In the genomic region with DNA sequence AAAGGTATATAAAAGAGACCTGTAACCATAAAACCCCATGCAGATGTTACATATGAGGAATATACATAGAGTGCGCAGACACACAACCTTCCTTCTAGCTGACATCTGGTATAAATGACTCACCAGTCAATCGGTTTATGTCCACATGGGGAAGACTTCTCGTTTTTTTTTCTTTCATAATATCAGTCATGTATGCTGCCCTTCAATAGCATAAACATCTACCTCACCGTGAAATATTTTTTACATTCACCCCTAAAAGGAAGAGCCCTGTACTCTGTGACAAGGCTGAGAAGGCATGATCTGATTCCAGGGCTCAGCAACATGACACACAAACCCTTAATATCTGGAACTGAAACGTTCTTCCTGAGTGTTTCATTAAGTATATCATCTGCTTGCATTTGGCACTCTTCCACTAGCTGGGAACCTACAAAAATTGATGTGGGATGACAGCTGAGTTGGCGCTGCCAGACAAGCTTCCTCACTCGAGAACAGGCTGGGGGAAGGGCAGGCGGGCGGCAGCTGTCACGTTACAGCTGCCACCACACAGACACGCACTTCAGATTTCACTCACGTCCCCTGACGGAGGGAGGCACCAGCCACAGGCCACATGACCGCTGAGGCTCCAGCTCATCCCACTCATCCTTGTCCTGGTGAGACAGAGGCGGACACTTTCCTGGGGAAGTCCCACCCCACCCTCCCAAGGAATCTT, we compare ENCODE assay signal across 8 cellular contexts.
DNase-seq lines count a peak whose midpoint lies in the region; ATAC-seq lines count a peak whose summit lies in the region.

No MANE protein-coding gene starts in this region.

- H3K9me3 ChIP-seq in BLaER1 treated with 17β-estradiol and CSF1 and Interleukin-3, amounts not matched to agents 10 nM and 100 nM (replicated peaks in 1 of 11) = no peaks in the 10 kb centered on the region

- peak; percentile 93 for DNase-seq in NCI-H524 treated with DMSO at 0.1 percent for 48 hours (lab: John Stamatoyannopoulos, UW)
- peak; percentile 83 for DNase-seq in iris pigment epithelial cell (ENCODE audit: low read depth)
- DNase-seq in stimulated activated CD4-positive, alpha-beta T cell treated with anti-CD3 and anti-CD28 coated beads, TNF-alpha, amount 100 ng/mL, for 48 hours (ENCODE audit: low read depth in 3 of 3) = peak; percentile 32 to 51 (median 32)

- H3K36me3 ChIP-seq in BLaER1 treated with 17β-estradiol and CSF1 and Interleukin-3, amounts not matched to agents 10 nM and 100 nM = no peaks in the 10 kb centered on the region

- ATAC-seq in GM18873 (IDR thresholded peaks at IDR 0.05; ENCODE audit: low FRiP score, unreplicated experiment) (peak; percentile 69), HG03135 (IDR thresholded peaks at IDR 0.05; ENCODE audit: unreplicated experiment) (peak; percentile 72), GM21515 (IDR thresholded peaks at IDR 0.05; ENCODE audit: unreplicated experiment) (no peak)

- peak overlapping the region; percentile 42 to 78 (median 62); a peak in 21 of 22 replicates for H3K9ac ChIP-seq in BLaER1 treated with 17β-estradiol and CSF1 and Interleukin-3, amounts not matched to agents 10 nM and 100 nM

- H3K27me3 ChIP-seq in BLaER1 treated with 17β-estradiol and CSF1 and Interleukin-3, amounts not matched to agents 10 nM and 100 nM = no peaks in the 10 kb centered on the region

- H3K4me2 ChIP-seq in BLaER1 treated with 17β-estradiol and CSF1 and Interleukin-3, amounts not matched to agents 10 nM and 100 nM = peak overlapping the region; percentile 65 to 100 (median 83)

- H3K27ac ChIP-seq in BLaER1 treated with 17β-estradiol and CSF1 and Interleukin-3, amounts not matched to agents 10 nM and 100 nM = peak overlapping the region; percentile 62 to 91 (median 76)
- peak overlapping the region; percentile 95 for H3K27ac ChIP-seq in angular gyrus (ENCODE audit: low read depth, low read length)

- no peaks in the 10 kb centered on the region for H4K20me1 ChIP-seq in BLaER1 treated with 17β-estradiol and CSF1 and Interleukin-3, amounts not matched to agents 10 nM and 100 nM

- peaks cover 70 to 98% (median 79%) of the 10 kb centered on the region in 10 experiments for H3K4me1 ChIP-seq in BLaER1 treated with 17β-estradiol and CSF1 and Interleukin-3, amounts not matched to agents 10 nM and 100 nM

- H3K4me3 ChIP-seq in BLaER1 treated with 17β-estradiol and CSF1 and Interleukin-3, amounts not matched to agents 10 nM and 100 nM = peak overlapping the region in 5 of 10 experiments; percentile 8 to 41 (median 36); a peak in 7 of 20 replicates

Comparison
In these comparisons a context has a peak if more than half of its experiments do, and no peak if none do; other contexts are left out.
1. DNase-seq: peak in every context shown above with its lines; median percentile 93 in NCI-H524 treated with DMSO at 0.1 percent for 48 hours; 83 in iris pigment epithelial cell; 32 in stimulated activated CD4-positive, alpha-beta T cell treated with anti-CD3 and anti-CD28 coated beads, TNF-alpha, amount 100 ng/mL, for 48 hours.